8 cellular contexts compared by ENCODE assay signal in genomic region chr7:100435401-100436304, GRCh38. TPM values are rescaled to one million over a fixed set of nuclear protein-coding genes. Genes with fewer than 3 reads are reported as not detected.
A peak's percentile ranks its signal among the peaks of the same experiment; 100 is the strongest.
DNase-seq lines count a peak whose midpoint lies in the region; ATAC-seq and TF ChIP-seq lines count a peak whose summit lies in the region.

No MANE protein-coding gene starts in this region.

- H3K27ac ChIP-seq in KMS-11 (peak overlapping the region; percentile 77), substantia nigra (ENCODE audit: low read depth, low read length, poor library complexity, severe bottlenecking) (peak overlapping the region; percentile 81)
- peak overlapping the region; percentile 95 for H3K27ac ChIP-seq in effector memory CD4-positive, alpha-beta T cell (ENCODE audit: insufficient read depth, low read length, poor library complexity, severe bottlenecking)

- H3K4me2 ChIP-seq in KMS-11: peak overlapping the region; percentile 95

- no peaks in the 10 kb centered on the region for H3K27me3 ChIP-seq in KMS-11 (ENCODE audit: insufficient read depth, low read depth)
- H3K27me3 ChIP-seq in effector memory CD4-positive, alpha-beta T cell (replicated peaks; ENCODE audit: control insufficient read depth, insufficient read depth, low read length, poor library complexity, severe bottlenecking): no peaks in the 10 kb centered on the region

- ATAC-seq in GM21717 (IDR thresholded peaks at IDR 0.05; ENCODE audit: unreplicated experiment): peak; percentile 18
- peak; percentile 61 for ATAC-seq in mucosa of descending colon
- ATAC-seq in HG03378 (IDR thresholded peaks at IDR 0.05; ENCODE audit: unreplicated experiment): no peak

- TF ChIP-seq CTCF in KMS-11 (conservative IDR thresholded peaks at IDR 0.05; ENCODE audit: low read depth, low read length) (no peak), mucosa of descending colon (IDR thresholded peaks at IDR 0.05) (no peak)

- H3K9ac ChIP-seq in KMS-11: peak overlapping the region; percentile 82

- H3K36me3 ChIP-seq in KMS-11 (ENCODE audit: insufficient read depth): peaks cover 4% of the 10 kb centered on the region; the same call in 1 of the 2 replicates
- H3K36me3 ChIP-seq in effector memory CD4-positive, alpha-beta T cell (ENCODE audit: control insufficient read depth, insufficient read depth, low read length): peaks cover 21% of the 10 kb centered on the region
- H3K36me3 ChIP-seq in mucosa of descending colon (ENCODE audit: low read depth): peaks cover 3% of the 10 kb centered on the region

- peak overlapping the region; percentile 48; the same call in 1 of the 2 replicates for H2AFZ ChIP-seq in KMS-11 (ENCODE audit: low read depth)

- peaks cover 41% of the 10 kb centered on the region for H3K79me2 ChIP-seq in KMS-11 (ENCODE audit: insufficient read depth, low read depth)

- DNase-seq in GM03348 (ENCODE audit: low spot score): peak; percentile 52
- peak; percentile 56 for DNase-seq in activated CD4-positive, alpha-beta T cell treated with anti-CD3 and anti-CD28 coated beads, Interleukin-2, amount 50 U/mL, for 1 hour
- DNase-seq in effector memory CD4-positive, alpha-beta T cell: peak; percentile 15 to 32 (median 27)
- peak; percentile 55 to 79 (median 75) for DNase-seq in mucosa of descending colon
- DNase-seq in substantia nigra (lab: John Stamatoyannopoulos, UW): peak in 11 of 49 donors; percentile 12 to 78 (median 34)

- H3K4me1 ChIP-seq in KMS-11 (ENCODE audit: low read depth, poor library complexity, severe bottlenecking) (peaks cover 37% of the 10 kb centered on the region), mucosa of descending colon (ENCODE audit: low read depth) (peaks cover 27% of the 10 kb centered on the region)
- peaks cover 33% of the 10 kb centered on the region for H3K4me1 ChIP-seq in effector memory CD4-positive, alpha-beta T cell (ENCODE audit: control insufficient read depth, insufficient read depth, low read length, poor library complexity, severe bottlenecking)

- no peaks in the 10 kb centered on the region for H4K20me1 ChIP-seq in KMS-11 (ENCODE audit: insufficient read depth)

- no peak overlapping the region for H3K4me3 ChIP-seq in KMS-11 (IDR thresholded peaks at IDR 0.05; ENCODE audit: insufficient read depth, low read depth, low read length)
- H3K4me3 ChIP-seq in effector memory CD4-positive, alpha-beta T cell (ENCODE audit: insufficient read depth, low read depth, low read length, poor library complexity, severe bottlenecking): peak overlapping the region; percentile 95
- peak overlapping the region; percentile 88 for H3K4me3 ChIP-seq in mucosa of descending colon

- intact Hi-C loops in mucosa of descending colon (cut with DNase I, micrococcal nuclease): no loop called here

- H3K9me3 ChIP-seq in effector memory CD4-positive, alpha-beta T cell (ENCODE audit: control insufficient read depth, low read length): no peaks in the 10 kb centered on the region
- H3K9me3 ChIP-seq in mucosa of descending colon: no peaks in the 10 kb centered on the region

RNA-seq across cellular contexts. Expression of gene PPP1R35, which starts 0.6 kb away (rescaled TPM):
- 10 to 100 TPM; 28.2 to 40.0 (median 28.9) TPM for total RNA-seq in mucosa of descending colon

RNA-seq across cellular contexts. Expression of gene MEPCE, which starts 6.0 kb away (rescaled TPM):
- 10 to 100 TPM; 29.3 to 46.8 (median 35.2) TPM for total RNA-seq in mucosa of descending colon

RNA-seq across cellular contexts. Expression of gene ZCWPW1, which starts 7.2 kb away (rescaled TPM):
- 1 to 10 TPM; 1.8 to 6.1 (median 2.3) TPM for total RNA-seq in mucosa of descending colon

RNA-seq across cellular contexts. Expression of gene SPACDR, which starts 28.4 kb away (rescaled TPM):
- total RNA-seq in mucosa of descending colon: 1 to 10 TPM in 1 of 3 donors, under 1 TPM in 2; 0.43 to 1.0 (median 0.96) TPM

RNA-seq across cellular contexts. Expression of gene TSC22D4, which starts 43.4 kb away (rescaled TPM):
- 10 to 100 TPM; 45.1 to 65.2 (median 64.8) TPM for total RNA-seq in mucosa of descending colon
